In genomic region chr14:103966631-103967030, GRCh38 we compare ENCODE assay signal across 39 cellular contexts. TPM values are rescaled to one million over a fixed set of nuclear protein-coding genes. Genes with fewer than 3 reads are reported as not detected.
"Had no signal": no experiment of that assay in that cellular context is flagged by ENCODE, and none has a peak within 500 bp of the region (broad histone marks: within the 10 kb centered on the region; RNA-seq: fewer than 3 reads in every experiment).

No MANE protein-coding gene starts in this region.

- H3K27me3 ChIP-seq: MG63 had no signal

- H3K4me3 ChIP-seq: MG63 had no signal

- H3K36me3 ChIP-seq: MG63 had no signal

- H3K9me3 ChIP-seq: MG63 had no signal

- DNase-seq: Karpas-422, Kasumi-1, MG63, MM.1S, MV-4-11, NCI-H1048, NCI-H1092, NCI-H1092 treated with DMSO at 0.1 percent for 48 hours, NCI-H1105, NCI-H1105 treated with DMSO at 0.1 percent for 48 hours, NCI-H1417, NCI-H1417 treated with DMSO at 0.1 percent for 48 hours, NCI-H1436, NCI-H1436 treated with DMSO at 0.1 percent for 48 hours, NCI-H146, NCI-H1694, NCI-H1694 treated with DMSO at 0.1 percent for 48 hours, NCI-H187, NCI-H187 treated with DMSO at 0.1 percent for 48 hours, NCI-H1930, NCI-H2029, NCI-H2029 treated with DMSO at 0.1 percent for 48 hours, NCI-H2081, NCI-H2081 treated with DMSO at 0.1 percent for 48 hours, NCI-H2107, NCI-H2171, NCI-H2171 treated with DMSO at 0.1 percent for 48 hours, NCI-H2227 treated with DMSO at 0.1 percent for 48 hours, NCI-H226, NCI-H345, NCI-H446, NCI-H446 treated with DMSO at 0.1 percent for 48 hours, NCI-H510A, NCI-H510A treated with DMSO at 0.1 percent for 48 hours, NCI-H524 had no signal

RNA-seq across cellular contexts. Expression of gene RD3L, which starts 24.3 kb away (rescaled TPM):
- total RNA-seq: LHCN-M2, M059J, MCF 10A, NCI-H460 had no signal

RNA-seq across cellular contexts. Expression of gene TDRD9, which starts 38.4 kb away (rescaled TPM):
- total RNA-seq: M059J, NCI-H460 had no signal
